1 cellular context compared by ENCODE assay signal in genomic region chr16:24539850-24540484, GRCh38.
A peak's percentile ranks its signal among the peaks of the same experiment; 100 is the strongest.
TF ChIP-seq lines count a peak whose summit lies in the region.

No MANE protein-coding gene starts in this region.

TF ChIP-seq in HepG2, 621 proteins besides CTCF, POLR2A, EP300 and RAD21 (continued from another document and continues in another):
- no peak for TF ChIP-seq CSRNP2 (CRISPR knock-in tag; conservative IDR thresholded peaks at IDR 0.05; ENCODE audit: low read depth)
- TF ChIP-seq ZNF577 (CRISPR knock-in tag; IDR thresholded peaks at IDR 0.05; ENCODE audit: borderline replicate concordance, low read depth) = peak; percentile 50; the same call in 1 of the 2 replicates
- TF ChIP-seq RFX1 (IDR thresholded peaks at IDR 0.05) = no peak
- TF ChIP-seq ZNF770 (CRISPR knock-in tag; IDR thresholded peaks at IDR 0.05) = no peak
- no peak for TF ChIP-seq ZNF44 (CRISPR knock-in tag; IDR thresholded peaks at IDR 0.05)
- no peak; the same call in 1 of the 2 replicates for TF ChIP-seq ZNF660 (CRISPR knock-in tag; IDR thresholded peaks at IDR 0.05; ENCODE audit: borderline replicate concordance, low read depth)
- no peak for TF ChIP-seq ZNF513 (CRISPR knock-in tag; conservative IDR thresholded peaks at IDR 0.05)
- no peak for TF ChIP-seq TEAD3 (CRISPR knock-in tag; optimal IDR thresholded peaks at IDR 0.05; ENCODE audit: borderline replicate concordance)
- no peak for TF ChIP-seq ZNF672 (CRISPR knock-in tag; IDR thresholded peaks at IDR 0.05)
- TF ChIP-seq SKI (IDR thresholded peaks at IDR 0.05; ENCODE audit: partially characterized antibody) = no peak
- no peak for TF ChIP-seq KMT2A (CRISPR knock-in tag; IDR thresholded peaks at IDR 0.05)
- TF ChIP-seq ZNF407 (CRISPR knock-in tag; IDR thresholded peaks at IDR 0.05; ENCODE audit: not compliant biosample characterization) = no peak
- no peak for TF ChIP-seq ZFP90 (CRISPR knock-in tag; IDR thresholded peaks at IDR 0.05; ENCODE audit: borderline replicate concordance)
- TF ChIP-seq ZNF580 (CRISPR knock-in tag; IDR thresholded peaks at IDR 0.05; ENCODE audit: borderline replicate concordance, low read depth) = no peak
- peak; percentile 89 for TF ChIP-seq IRF9 (CRISPR knock-in tag; IDR thresholded peaks at IDR 0.05; ENCODE audit: borderline replicate concordance)
- TF ChIP-seq SCMH1 (CRISPR knock-in tag; IDR thresholded peaks at IDR 0.05; ENCODE audit: borderline replicate concordance) = no peak
- peak; percentile 34; the same call in 1 of the 2 replicates for TF ChIP-seq PHF20 (CRISPR knock-in tag; IDR thresholded peaks at IDR 0.05)
- TF ChIP-seq SIX4 (CRISPR knock-in tag; IDR thresholded peaks at IDR 0.05) = no peak
- no peak for TF ChIP-seq ONECUT2 (CRISPR knock-in tag; IDR thresholded peaks at IDR 0.05)
- TF ChIP-seq DNMT1 (CRISPR knock-in tag; IDR thresholded peaks at IDR 0.05) = no peak
- TF ChIP-seq FOXM1 (CRISPR knock-in tag; IDR thresholded peaks at IDR 0.05) = no peak
- no peak for TF ChIP-seq ZNF878 (CRISPR knock-in tag; IDR thresholded peaks at IDR 0.05)
- no peak for TF ChIP-seq NBN (conservative IDR thresholded peaks at IDR 0.05)
- TF ChIP-seq ZBED4 (CRISPR knock-in tag; IDR thresholded peaks at IDR 0.05; ENCODE audit: borderline replicate concordance) = no peak
- no peak for TF ChIP-seq NCOA2 (CRISPR knock-in tag; IDR thresholded peaks at IDR 0.05)
- no peak for TF ChIP-seq ZBTB39 (CRISPR knock-in tag; IDR thresholded peaks at IDR 0.05)
- no peak for TF ChIP-seq ELK4 (CRISPR knock-in tag; IDR thresholded peaks at IDR 0.05; ENCODE audit: borderline replicate concordance)
- TF ChIP-seq MEIS1 (CRISPR knock-in tag; IDR thresholded peaks at IDR 0.05; ENCODE audit: borderline replicate concordance) = no peak; the same call in 1 of the 2 replicates
